In genomic region chrX:131633285-131633917, GRCh38 we compare ENCODE assay signal across 8 cellular contexts.
A peak's percentile ranks its signal among the peaks of the same experiment; 100 is the strongest.
DNase-seq lines count a peak whose midpoint lies in the region; ATAC-seq and TF ChIP-seq lines count a peak whose summit lies in the region.

No MANE protein-coding gene starts in this region.

- intact Hi-C loops in Caco-2 (cut with micrococcal nuclease; ENCODE audit: unreplicated experiment): loop anchor here (1.0 to 5.0 kb wide), 4 partner anchors 44 to 657 kb away; no protein-coding TSS in a partner anchor

- POLR2A ChIA-PET in Caco-2 (lab: Charles Lee): no interaction called here

- H2AFZ ChIP-seq in fibroblast of lung (ENCODE audit: low read length) (no peak overlapping the region), neural progenitor cell (replicated peaks) (no peak overlapping the region)

- no peak overlapping the region for H3K4me3 ChIP-seq in Caco-2 (ENCODE audit: low read depth, low read length)
- no peak overlapping the region for H3K4me3 ChIP-seq in fibroblast of lung (replicated peaks in 1 of 4; ENCODE audit: control extremely low read depth in 1 of 4, insufficient read depth in 1 of 4, low read depth in 3 of 4, low read length in 4 of 4)
- H3K4me3 ChIP-seq in neural progenitor cell: no peak overlapping the region

- H3K36me3 Mint-ChIP-seq in Caco-2 (ENCODE audit: insufficient read depth, unreplicated experiment) (no peaks in the 10 kb centered on the region), neural progenitor cell (no peaks in the 10 kb centered on the region)

- DNase-seq in Caco-2 (peak; percentile 44 to 65), GM19238 (ENCODE audit: insufficient read length, low spot score) (peak; percentile 10), NCI-H82 (lab: John Stamatoyannopoulos, UW) (peak; percentile 86), activated T-cell treated with anti-CD3 and anti-CD28 coated beads for 1 hour (ENCODE audit: low read depth) (peak; percentile 7), fibroblast of lung (ENCODE audit: low read depth in 2 of 2) (peak; percentile 27 to 65), neural progenitor cell (ENCODE audit: low spot score) (peak; percentile 82)

- H3K4me1 Mint-ChIP-seq in Caco-2 (ENCODE audit: low read depth, unreplicated experiment): no peaks in the 10 kb centered on the region
- H3K4me1 Mint-ChIP-seq in neural progenitor cell: no peaks in the 10 kb centered on the region

- H3K9me3 ChIP-seq in Caco-2: no peaks in the 10 kb centered on the region
- H3K9me3 ChIP-seq in fibroblast of lung (ENCODE audit: control insufficient read depth, insufficient read depth, low read depth, low read length): no peaks in the 10 kb centered on the region
- no peaks in the 10 kb centered on the region for H3K9me3 ChIP-seq in neural progenitor cell (ENCODE audit: low read depth)

- H3K79me2 ChIP-seq in fibroblast of lung (ENCODE audit: control insufficient read depth, insufficient read depth, low read length): no peaks in the 10 kb centered on the region
- H3K79me2 ChIP-seq in neural progenitor cell (ENCODE audit: low read depth): no peaks in the 10 kb centered on the region

- no peak overlapping the region for H3K27ac ChIP-seq in fibroblast of lung (ENCODE audit: insufficient read depth, low read length)
- no peak overlapping the region for H3K27ac ChIP-seq in neural progenitor cell

- no peaks in the 10 kb centered on the region for H3K27me3 ChIP-seq in Caco-2 (replicated peaks; ENCODE audit: control insufficient read depth, insufficient read depth, low read length)
- no peaks in the 10 kb centered on the region for H3K27me3 ChIP-seq in fibroblast of lung (ENCODE audit: control insufficient read depth, insufficient read depth, low read length)
- H3K27me3 ChIP-seq in neural progenitor cell: no peaks in the 10 kb centered on the region

- no peaks in the 10 kb centered on the region for H3K4me1 ChIP-seq in Caco-2
- H3K4me1 ChIP-seq in fibroblast of lung (ENCODE audit: control insufficient read depth, extremely low read depth, insufficient read depth, low read length): no peaks in the 10 kb centered on the region
- H3K4me1 ChIP-seq in neural progenitor cell: no peaks in the 10 kb centered on the region

- H3K4me3 Mint-ChIP-seq in Caco-2 (ENCODE audit: unreplicated experiment) (no peak overlapping the region), neural progenitor cell (no peak overlapping the region)

- no peak overlapping the region for H3K4me2 ChIP-seq in fibroblast of lung (ENCODE audit: extremely low read depth, insufficient read depth, low read length)
- H3K4me2 ChIP-seq in neural progenitor cell: no peak overlapping the region

- H4K20me1 ChIP-seq in fibroblast of lung (ENCODE audit: control insufficient read depth, extremely low read depth, insufficient read depth, low read length) (no peaks in the 10 kb centered on the region), neural progenitor cell (ENCODE audit: low read depth) (no peaks in the 10 kb centered on the region)

- H3K36me3 ChIP-seq in Caco-2 (ENCODE audit: control insufficient read depth, insufficient read depth, low read length) (no peaks in the 10 kb centered on the region), fibroblast of lung (ENCODE audit: control insufficient read depth, insufficient read depth, low read length) (no peaks in the 10 kb centered on the region), neural progenitor cell (no peaks in the 10 kb centered on the region)

- no peaks in the 10 kb centered on the region for H3F3A ChIP-seq in neural progenitor cell (ENCODE audit: low read depth)

- CTCF ChIA-PET in Caco-2 (lab: Charles Lee): no interaction called here

- H3K27ac Mint-ChIP-seq in Caco-2 (ENCODE audit: unreplicated experiment): no peak overlapping the region
- no peak overlapping the region for H3K27ac Mint-ChIP-seq in neural progenitor cell

- H3K27me3 Mint-ChIP-seq in Caco-2 (ENCODE audit: insufficient read depth, unreplicated experiment) (peaks cover 2% of the 10 kb centered on the region), neural progenitor cell (ENCODE audit: insufficient read depth, low read depth) (no peaks in the 10 kb centered on the region)

- no TSS peak for BruUV-seq in Caco-2 (replicated peaks; lab: Mats Ljungman, UMichigan)

- ATAC-seq in HG03442 (IDR thresholded peaks at IDR 0.05; ENCODE audit: unreplicated experiment) (peak; percentile 79), GM21737 (IDR thresholded peaks at IDR 0.05; ENCODE audit: unreplicated experiment) (no peak)

- no peak overlapping the region for H3K9ac ChIP-seq in fibroblast of lung (ENCODE audit: insufficient read depth, low read length)
- H3K9ac ChIP-seq in neural progenitor cell: no peak overlapping the region

- H3K9me3 Mint-ChIP-seq in Caco-2 (ENCODE audit: unreplicated experiment): no peaks in the 10 kb centered on the region
- no peaks in the 10 kb centered on the region for H3K9me3 Mint-ChIP-seq in neural progenitor cell

- peak; percentile 51 to 73 for TF ChIP-seq CTCF in Caco-2 (IDR thresholded peaks at IDR 0.05; ENCODE audit: insufficient read depth in 1 of 2, low read depth in 1 of 2, low read length in 1 of 2, severe bottlenecking in 1 of 2, unreplicated experiment in 1 of 2)
- peak; percentile 60 to 79 for TF ChIP-seq CTCF in fibroblast of lung (conservative IDR thresholded peaks at IDR 0.05 in 1 of 2, IDR thresholded peaks at IDR 0.05 in 1 of 2; ENCODE audit: low read depth in 1 of 2, low read length in 2 of 2)
- TF ChIP-seq CTCF in neural progenitor cell (IDR thresholded peaks at IDR 0.05): peak; percentile 78

Comparison
In these comparisons a context has a peak if more than half of its experiments do, and no peak if none do; other contexts are left out.
1. DNase-seq: peak in every context shown above with its lines; median percentile 86 in NCI-H82; 82 in neural progenitor cell; 54 in Caco-2; 46 in fibroblast of lung; 10 in GM19238; 7 in activated T-cell treated with anti-CD3 and anti-CD28 coated beads for 1 hour.